33 cellular contexts compared by ENCODE assay signal in the genomic region with DNA sequence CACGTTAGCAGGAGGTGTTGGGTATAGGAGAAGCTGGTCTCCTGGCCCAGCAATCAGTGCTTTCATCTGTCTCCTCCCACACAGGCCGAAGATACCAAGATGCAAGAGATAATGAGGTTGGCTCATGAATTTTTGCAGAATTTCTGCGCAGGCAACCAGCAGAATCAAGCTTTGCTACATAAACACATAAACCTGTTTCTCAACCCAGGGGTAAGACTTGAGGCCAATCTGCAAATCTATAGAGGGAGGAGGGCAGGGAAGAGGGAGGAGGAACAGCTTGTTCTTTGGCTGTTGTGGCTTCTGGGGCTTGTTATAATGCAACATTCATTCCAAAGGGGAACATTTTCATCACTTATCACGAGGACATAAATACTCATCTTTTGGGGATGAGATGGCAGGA.
DNase-seq lines count a peak whose midpoint lies in the region; ATAC-seq and TF ChIP-seq lines count a peak whose summit lies in the region.
"Had no signal": no experiment of that assay in that cellular context is flagged by ENCODE, and none has a peak within 500 bp of the region (broad histone marks: within the 10 kb centered on the region; RNA-seq: fewer than 3 reads in every experiment).

No MANE protein-coding gene starts in this region.

- H2BK5ac ChIP-seq in mesenchymal stem cell (ENCODE audit: low read depth, low read length, poor library complexity, severe bottlenecking), result no peak overlapping the region

- CTCF ChIA-PET in PC-9 (lab: Charles Lee) (no interaction called here), mammary epithelial cell (lab: Charles Lee; ENCODE audit: low non-redundant PET) (no interaction called here)
- CTCF ChIA-PET in CD4-positive, alpha-beta memory T cell (lab: Charles Lee; ENCODE audit: partially characterized antibody), result no interaction called here

- DNase-seq in PC-9 (peak; percentile 5 to 68), mammary epithelial cell (peak; percentile 6), mesenchymal stem cell (peak; percentile 26), transverse colon (no peak)
- DNase-seq in stimulated activated naive B cell treated with anti-CD40 and anti-IgM and Interleukin-4, amounts not matched to agents 10 μg/mL and 1 μg/mL and 100 μg/mL, for 72 hours, result no peak
- DNase-seq in CD4-positive, alpha-beta memory T cell, result no peak
- DNase-seq in activated naive CD4-positive, alpha-beta T cell treated with anti-CD3 and anti-CD28 coated beads, Interleukin-2, amount 50 U/mL, for 16 hours, result no peak
- DNase-seq: activated CD4-positive, alpha-beta T cell treated with anti-CD3 and anti-CD28 coated beads for 4 hours; activated naive CD4-positive, alpha-beta T cell treated with anti-CD3 and anti-CD28 coated beads, Interleukin-2, amount 10 ng/mL, durations not matched to agents 7 days and 5 days; DMS153; effector memory CD4-positive, alpha-beta T cell; foreskin melanocyte; H9; Karpas-422; lower lobe of right lung; mucosa of descending colon; MV-4-11; NCI-H1436 treated with DMSO at 0.1 percent for 48 hours; NCI-H446; NCI-H748 treated with DMSO at 0.1 percent for 48 hours; retina; Right ventricle myocardium superior; stimulated activated naive CD8-positive, alpha-beta T cell treated with anti-CD3 and anti-CD28 coated beads, Interleukin-15, amount 100 ng/mL, for 72 hours; thyroid gland had no signal

- TF ChIP-seq CTCF in PC-9 (conservative IDR thresholded peaks at IDR 0.05), result no peak
- no peak for TF ChIP-seq CTCF in mammary epithelial cell (conservative IDR thresholded peaks at IDR 0.05 in 1 of 2, IDR thresholded peaks at IDR 0.05 in 1 of 2; ENCODE audit: extremely low read depth in 1 of 2, insufficient read depth in 1 of 2, low read depth in 1 of 2, low read length in 2 of 2)
- no peak for TF ChIP-seq CTCF in transverse colon (IDR thresholded peaks at IDR 0.05)

- 49% methylated on average over 3 of the region's 4 CpGs for WGBS in mammary epithelial cell (ENCODE audit: low coverage, missing lambda C conversion rate)
- WGBS in mesenchymal stem cell, result 100% methylated on average over 2 of the region's 4 CpGs
- WGBS in transverse colon (ENCODE audit: low coverage in 1 of 2), 2 donors, result 88 to 100% methylated on average over 1 to 4 of the region's 4 CpGs

- in situ Hi-C loops in mammary epithelial cell (cut with MboI; ENCODE audit: low sequenced_read_pairs in 2 of 2), result no loop called here
- in situ Hi-C loops in transverse colon (cut with MboI; ENCODE audit: low pct_ligation_motif_present in 1 of 4, low pct_unique_long_range_greater_than_20kb in 1 of 4, low sequenced_read_pairs in 3 of 4), result no loop called here

- H3K4me2 ChIP-seq in PC-9, result no peak overlapping the region
- H3K4me2 ChIP-seq in mammary epithelial cell (ENCODE audit: insufficient read depth, low read depth, low read length), result no peak overlapping the region
- H3K4me2 ChIP-seq in mesenchymal stem cell (ENCODE audit: low read length, poor library complexity, severe bottlenecking), result no peak overlapping the region
- H3K4me2 ChIP-seq: smooth muscle cell had no signal

- H2AFZ ChIP-seq in PC-9, result no peak overlapping the region
- H2AFZ ChIP-seq in mammary epithelial cell (ENCODE audit: low read depth, low read length), result no peak overlapping the region
- H2AFZ ChIP-seq in mesenchymal stem cell (ENCODE audit: low read depth, low read length), result no peak overlapping the region

- H3K9me3 ChIP-seq in PC-9 (ENCODE audit: insufficient read depth, low read depth) (peaks cover 5% of the 10 kb centered on the region; the same call in 1 of the 2 replicates), mammary epithelial cell (replicated peaks; ENCODE audit: insufficient read depth, low read length) (no peaks in the 10 kb centered on the region), mesenchymal stem cell (ENCODE audit: control insufficient read depth, low read length) (peaks cover 13% of the 10 kb centered on the region), transverse colon (peaks cover 0 to 3% of the 10 kb centered on the region in 2 donors)
- no peaks in the 10 kb centered on the region for H3K9me3 ChIP-seq in CD4-positive, alpha-beta memory T cell (ENCODE audit: control insufficient read depth in 1 of 2, low read length in 2 of 2)
- H3K9me3 ChIP-seq: lower lobe of right lung, mucosa of descending colon, thyroid gland had no signal

- H3K4me1 Mint-ChIP-seq in stimulated activated naive B cell treated with anti-CD40 and anti-IgM and Interleukin-4, amounts not matched to agents 10 μg/mL and 1 μg/mL and 100 μg/mL, for 72 hours, result peaks cover 6 to 12% of the 10 kb centered on the region in 2 donors
- H3K4me1 Mint-ChIP-seq in CD4-positive, alpha-beta memory T cell, result no peaks in the 10 kb centered on the region
- H3K4me1 Mint-ChIP-seq: activated T-helper 17 cell treated with anti-CD3 and anti-CD28 coated beads, Interleukin-2, amount 50 U/mL, for 72 hours; stimulated activated naive CD8-positive, alpha-beta T cell treated with anti-CD3 and anti-CD28 coated beads, Interleukin-15, amount 100 ng/mL, for 72 hours had no signal

- H4K8ac ChIP-seq in mesenchymal stem cell (ENCODE audit: low read length), result no peak overlapping the region

- no peaks in the 10 kb centered on the region for H3K79me1 ChIP-seq in mesenchymal stem cell (replicated peaks; ENCODE audit: low read length, poor library complexity, severe bottlenecking)

- H3K36me3 ChIP-seq in PC-9 (ENCODE audit: low read depth), result no peaks in the 10 kb centered on the region
- no peaks in the 10 kb centered on the region for H3K36me3 ChIP-seq in mammary epithelial cell (ENCODE audit: insufficient read depth, low read length)
- H3K36me3 ChIP-seq in mesenchymal stem cell (ENCODE audit: control insufficient read depth in 1 of 2, insufficient read depth in 2 of 2, low read depth in 1 of 2, low read length in 2 of 2), result no peaks in the 10 kb centered on the region
- H3K36me3 ChIP-seq in CD4-positive, alpha-beta memory T cell (ENCODE audit: insufficient read depth, low read length), result peaks cover 52% of the 10 kb centered on the region
- H3K36me3 ChIP-seq in transverse colon, result peaks cover 0 to 12% (median 3%) of the 10 kb centered on the region in 4 donors

- H2AK5ac ChIP-seq in mesenchymal stem cell (ENCODE audit: low read length, severe bottlenecking), result no peak overlapping the region

- H2BK15ac ChIP-seq in mesenchymal stem cell (ENCODE audit: low read depth, poor library complexity, severe bottlenecking), result no peak overlapping the region

- ATAC-seq in stimulated activated naive B cell treated with anti-CD40 and anti-IgM and Interleukin-4, amounts not matched to agents 10 μg/mL and 1 μg/mL and 100 μg/mL, for 72 hours (replicated peaks), result no peak
- ATAC-seq in HG02885 (IDR thresholded peaks at IDR 0.05; ENCODE audit: poor library complexity, unreplicated experiment), result no peak
- ATAC-seq: activated T-helper 17 cell treated with anti-CD3 and anti-CD28 coated beads, Interleukin-2, amount 50 U/mL, for 72 hours; HepG2; lower lobe of right lung; mucosa of descending colon; natural killer cell treated with Interleukin-12 subunit alpha and Interleukin-12 subunit beta and Interleukin-15 and Interleukin-18, amount 100 ng/mL, for 72 hours; Panc1; stimulated activated naive CD8-positive, alpha-beta T cell treated with anti-CD3 and anti-CD28 coated beads, Interleukin-15, amount 100 ng/mL, for 72 hours had no signal

- H3K36me3 Mint-ChIP-seq in stimulated activated naive B cell treated with anti-CD40 and anti-IgM and Interleukin-4, amounts not matched to agents 10 μg/mL and 1 μg/mL and 100 μg/mL, for 72 hours, result peaks cover 58 to 80% of the 10 kb centered on the region in 2 donors
- H3K36me3 Mint-ChIP-seq in CD4-positive, alpha-beta memory T cell, result peaks cover 85 to 90% of the 10 kb centered on the region in 2 donors

- H3K23ac ChIP-seq in mesenchymal stem cell (ENCODE audit: low read length in 2 of 2), result no peak overlapping the region

- peaks cover 10% of the 10 kb centered on the region; the same call in 1 of the 2 replicates for H3K4me1 ChIP-seq in PC-9 (replicated peaks; ENCODE audit: insufficient read depth)
- no peaks in the 10 kb centered on the region for H3K4me1 ChIP-seq in mammary epithelial cell (ENCODE audit: insufficient read depth, low read length)
- no peaks in the 10 kb centered on the region for H3K4me1 ChIP-seq in mesenchymal stem cell (ENCODE audit: control insufficient read depth, insufficient read depth, low read depth, low read length)
- H3K4me1 ChIP-seq in CD4-positive, alpha-beta memory T cell (ENCODE audit: insufficient read depth, low read length), result no peaks in the 10 kb centered on the region
- H3K4me1 ChIP-seq in transverse colon, result no peaks in the 10 kb centered on the region
- H3K4me1 ChIP-seq: lower lobe of right lung, thyroid gland had no signal

- H3K9ac ChIP-seq in mammary epithelial cell (ENCODE audit: insufficient read depth, low read length) (no peak overlapping the region), mesenchymal stem cell (ENCODE audit: low read length) (no peak overlapping the region)

- H4K20me1 ChIP-seq in PC-9 (ENCODE audit: insufficient read depth), result no peaks in the 10 kb centered on the region
- no peaks in the 10 kb centered on the region for H4K20me1 ChIP-seq in mammary epithelial cell (ENCODE audit: insufficient read depth, low read length)

- H3K79me2 ChIP-seq in PC-9 (ENCODE audit: low read depth) (no peaks in the 10 kb centered on the region), mammary epithelial cell (ENCODE audit: insufficient read depth, low read length) (no peaks in the 10 kb centered on the region)

- no peak overlapping the region for H3K18ac ChIP-seq in mesenchymal stem cell (ENCODE audit: low read depth in 1 of 2, low read length in 2 of 2)

- peaks cover 0 to 3% of the 10 kb centered on the region in 2 donors for H3K9me3 Mint-ChIP-seq in stimulated activated naive B cell treated with anti-CD40 and anti-IgM and Interleukin-4, amounts not matched to agents 10 μg/mL and 1 μg/mL and 100 μg/mL, for 72 hours
- H3K9me3 Mint-ChIP-seq in CD4-positive, alpha-beta memory T cell, result peaks cover 0 to 15% (median 4%) of the 10 kb centered on the region in 8 donors
- H3K9me3 Mint-ChIP-seq: natural killer cell treated with Interleukin-12 subunit alpha and Interleukin-12 subunit beta and Interleukin-15 and Interleukin-18, amount 100 ng/mL, for 72 hours; T-helper 2 cell treated with Interferon-gamma antibody and Interleukin-4, amounts not matched to agents 5 μg/mL and 100 μg/mL, for 36 hours had no signal

- intact Hi-C loops in PC-9 (cut with micrococcal nuclease; ENCODE audit: unreplicated experiment), result no loop called here
- intact Hi-C loops in mammary epithelial cell (cut with micrococcal nuclease), result no loop called here
- intact Hi-C loops in CD4-positive, alpha-beta memory T cell (cut with micrococcal nuclease), result no loop called here
- intact Hi-C loops in transverse colon (cut with DNase I; ENCODE audit: low total_unique reads), result no loop called here

- H2BK120ac ChIP-seq in mesenchymal stem cell (ENCODE audit: low read depth, low read length), result no peak overlapping the region

- TF ChIP-seq POLR2A in transverse colon (IDR thresholded peaks at IDR 0.05), result no peak

- H3K4me3 Mint-ChIP-seq in stimulated activated naive B cell treated with anti-CD40 and anti-IgM and Interleukin-4, amounts not matched to agents 10 μg/mL and 1 μg/mL and 100 μg/mL, for 72 hours, result no peak overlapping the region
- no peak overlapping the region for H3K4me3 Mint-ChIP-seq in CD4-positive, alpha-beta memory T cell
- H3K4me3 Mint-ChIP-seq: activated naive CD4-positive, alpha-beta T cell treated with anti-CD3 and anti-CD28 coated beads, Interleukin-2, amount 10 ng/mL, durations not matched to agents 7 days and 5 days; activated T-helper 17 cell treated with anti-CD3 and anti-CD28 coated beads, Interleukin-2, amount 50 U/mL, for 72 hours; H9; natural killer cell treated with Interleukin-12 subunit alpha and Interleukin-12 subunit beta and Interleukin-15 and Interleukin-18, amount 100 ng/mL, for 72 hours; stimulated activated naive CD8-positive, alpha-beta T cell treated with anti-CD3 and anti-CD28 coated beads, Interleukin-15, amount 100 ng/mL, for 72 hours; T-helper 2 cell treated with Interferon-gamma antibody and Interleukin-4, amounts not matched to agents 5 μg/mL and 100 μg/mL, for 36 hours had no signal

- no peak overlapping the region for H3K4ac ChIP-seq in mesenchymal stem cell (ENCODE audit: low read depth in 1 of 2, low read length in 2 of 2)

- H3K27me3 Mint-ChIP-seq in stimulated activated naive B cell treated with anti-CD40 and anti-IgM and Interleukin-4, amounts not matched to agents 10 μg/mL and 1 μg/mL and 100 μg/mL, for 72 hours, result no peaks in the 10 kb centered on the region
- no peaks in the 10 kb centered on the region for H3K27me3 Mint-ChIP-seq in CD4-positive, alpha-beta memory T cell
- H3K27me3 Mint-ChIP-seq: activated naive CD4-positive, alpha-beta T cell treated with anti-CD3 and anti-CD28 coated beads, Interleukin-2, amount 10 ng/mL, durations not matched to agents 7 days and 5 days; activated T-helper 17 cell treated with anti-CD3 and anti-CD28 coated beads, Interleukin-2, amount 50 U/mL, for 72 hours; natural killer cell treated with Interleukin-12 subunit alpha and Interleukin-12 subunit beta and Interleukin-15 and Interleukin-18, amount 100 ng/mL, for 72 hours; stimulated activated naive CD8-positive, alpha-beta T cell treated with anti-CD3 and anti-CD28 coated beads, Interleukin-15, amount 100 ng/mL, for 72 hours had no signal

- no peak for TF ChIP-seq EP300 in transverse colon (IDR thresholded peaks at IDR 0.05; ENCODE audit: low read depth)

- no peak overlapping the region for H3K4me3 ChIP-seq in PC-9
- no peak overlapping the region for H3K4me3 ChIP-seq in mammary epithelial cell (replicated peaks in 1 of 3; ENCODE audit: insufficient read depth in 1 of 3, low read depth in 2 of 3, low read length in 3 of 3)
- no peak overlapping the region for H3K4me3 ChIP-seq in mesenchymal stem cell (ENCODE audit: insufficient read depth in 1 of 2, low read depth in 1 of 2, low read length in 2 of 2)
- H3K4me3 ChIP-seq in CD4-positive, alpha-beta memory T cell (ENCODE audit: low read length in 2 of 2), result no peak overlapping the region
- H3K4me3 ChIP-seq in transverse colon, result no peak overlapping the region
- H3K4me3 ChIP-seq: cardiac muscle cell, coronary artery, lower lobe of right lung, mucosa of descending colon, smooth muscle cell, thyroid gland had no signal

- H3K27me3 ChIP-seq in PC-9 (ENCODE audit: insufficient read depth, low read depth), result no peaks in the 10 kb centered on the region
- no peaks in the 10 kb centered on the region for H3K27me3 ChIP-seq in mammary epithelial cell (ENCODE audit: insufficient read depth, low read length)
- no peaks in the 10 kb centered on the region for H3K27me3 ChIP-seq in mesenchymal stem cell (ENCODE audit: control insufficient read depth in 1 of 2, insufficient read depth in 1 of 2, low read length in 2 of 2)
- no peaks in the 10 kb centered on the region for H3K27me3 ChIP-seq in CD4-positive, alpha-beta memory T cell (ENCODE audit: insufficient read depth, low read length)
- H3K27me3 ChIP-seq in transverse colon, result no peaks in the 10 kb centered on the region
- H3K27me3 ChIP-seq: cardiac muscle cell, thyroid gland had no signal

- BruUV-seq in PC-9 (replicated peaks; lab: Mats Ljungman, UMichigan) (no TSS peak), mammary epithelial cell (replicated peaks; lab: Mats Ljungman, UMichigan) (no TSS peak)

- H3K9me2 ChIP-seq in PC-9 (ENCODE audit: insufficient read depth), result no peaks in the 10 kb centered on the region

- no peak overlapping the region for H4K91ac ChIP-seq in mesenchymal stem cell (ENCODE audit: low read length)

- POLR2A ChIA-PET in PC-9 (lab: Charles Lee; ENCODE audit: unreplicated experiment), result no interaction called here
- POLR2A ChIA-PET in CD4-positive, alpha-beta memory T cell (lab: Charles Lee; ENCODE audit: partially characterized antibody), result no interaction called here

- H3K27ac ChIP-seq in PC-9 (peak overlapping the region; percentile 39; the same call in 1 of the 2 replicates), mammary epithelial cell (ENCODE audit: insufficient read depth, low read depth, low read length) (no peak overlapping the region), mesenchymal stem cell (ENCODE audit: low read length, poor library complexity, severe bottlenecking) (no peak overlapping the region), transverse colon (no peak overlapping the region)
- no peak overlapping the region for H3K27ac ChIP-seq in CD4-positive, alpha-beta memory T cell (ENCODE audit: low read depth, low read length)
- H3K27ac ChIP-seq: cardiac muscle cell, coronary artery, lower lobe of right lung, thyroid gland had no signal

- H3F3A ChIP-seq in PC-9 (ENCODE audit: insufficient read depth, low read depth), result no peaks in the 10 kb centered on the region; the same call in 1 of the 2 replicates

- H3K27ac Mint-ChIP-seq in stimulated activated naive B cell treated with anti-CD40 and anti-IgM and Interleukin-4, amounts not matched to agents 10 μg/mL and 1 μg/mL and 100 μg/mL, for 72 hours, result peak overlapping the region; percentile 51
- peak overlapping the region in 1 of 7 donors; percentile 18 for H3K27ac Mint-ChIP-seq in CD4-positive, alpha-beta memory T cell
- H3K27ac Mint-ChIP-seq: activated naive CD4-positive, alpha-beta T cell treated with anti-CD3 and anti-CD28 coated beads, Interleukin-2, amount 10 ng/mL, durations not matched to agents 7 days and 5 days; activated T-helper 17 cell treated with anti-CD3 and anti-CD28 coated beads, Interleukin-2, amount 50 U/mL, for 72 hours; H9; natural killer cell treated with Interleukin-12 subunit alpha and Interleukin-12 subunit beta and Interleukin-15 and Interleukin-18, amount 100 ng/mL, for 72 hours; stimulated activated naive CD8-positive, alpha-beta T cell treated with anti-CD3 and anti-CD28 coated beads, Interleukin-15, amount 100 ng/mL, for 72 hours; T-helper 2 cell treated with Interferon-gamma antibody and Interleukin-4, amounts not matched to agents 5 μg/mL and 100 μg/mL, for 36 hours had no signal

- no peak overlapping the region for H2BK12ac ChIP-seq in mesenchymal stem cell (ENCODE audit: low read length in 2 of 2)

- no peak overlapping the region for H3K14ac ChIP-seq in mesenchymal stem cell (ENCODE audit: low read length in 2 of 2)

- dilution Hi-C loops in mammary epithelial cell (cut with HindIII; ENCODE audit: low sequenced_read_pairs), result no loop called here

Comparison
In these comparisons a context has a peak if more than half of its experiments do, and no peak if none do; other contexts are left out.
1. DNase-seq: peak in PC-9 (2 of 2), mammary epithelial cell (single experiment) and mesenchymal stem cell (single experiment); none in stimulated activated naive B cell treated with anti-CD40 and anti-IgM and Interleukin-4, amounts not matched to agents 10 μg/mL and 1 μg/mL and 100 μg/mL, for 72 hours (single experiment), CD4-positive, alpha-beta memory T cell (0 of 5), activated naive CD4-positive, alpha-beta T cell treated with anti-CD3 and anti-CD28 coated beads, Interleukin-2, amount 50 U/mL, for 16 hours (single experiment) and transverse colon (single experiment).